Comparison of ENCODE assay signal across 8 cellular contexts in genomic region chr1:172778461-172779455, GRCh38.
A peak's percentile ranks its signal among the peaks of the same experiment; 100 is the strongest.
DNase-seq lines count a peak whose midpoint lies in the region; ATAC-seq lines count a peak whose summit lies in the region.

No MANE protein-coding gene starts in this region.

- no peak for DNase-seq in activated T-cell treated with anti-CD3 and anti-CD28 coated beads, Interleukin-2, amount 50 U/mL, for 72 hours
- no peak for DNase-seq in activated T-cell treated with anti-CD3 and anti-CD28 coated beads, Interleukin-2, amount 50 U/mL, for 48 hours
- peak; percentile 10 for DNase-seq in adipocyte (ENCODE audit: low read depth)
- DNase-seq in cortex of kidney (lab: John Stamatoyannopoulos, UW) = no peak
- DNase-seq in MG63 = no peak
- no peak for DNase-seq in GM03348 (ENCODE audit: low spot score)

- H3K4me3 ChIP-seq in adipocyte (ENCODE audit: low read length) (no peak overlapping the region), MG63 (no peak overlapping the region)

- H3K27me3 ChIP-seq in adipocyte (replicated peaks; ENCODE audit: control insufficient read depth, insufficient read depth, low read length) (no peaks in the 10 kb centered on the region), MG63 (no peaks in the 10 kb centered on the region)

- no peaks in the 10 kb centered on the region for H3K36me3 ChIP-seq in adipocyte (ENCODE audit: control insufficient read depth, insufficient read depth, low read length, severe bottlenecking)
- no peaks in the 10 kb centered on the region for H3K36me3 ChIP-seq in MG63

- peak overlapping the region in 1 of 2 donors; percentile 61 for H3K4me3 Mint-ChIP-seq in activated T-cell treated with anti-CD3 and anti-CD28 coated beads, Interleukin-2, amount 50 U/mL, for 72 hours
- H3K4me3 Mint-ChIP-seq in stimulated activated naive CD8-positive, alpha-beta T cell treated with anti-CD3 and anti-CD28 coated beads, Interleukin-15, Interleukin-2, amounts not matched to agents 100 ng/mL and 50 ng/mL, for 24 hours = peak overlapping the region; percentile 27

- H3K36me3 Mint-ChIP-seq in activated T-cell treated with anti-CD3 and anti-CD28 coated beads, Interleukin-2, amount 50 U/mL, for 72 hours (ENCODE audit: insufficient read depth in 2 of 2) = peaks cover 3 to 8% of the 10 kb centered on the region in 2 donors
- H3K36me3 Mint-ChIP-seq in stimulated activated naive CD8-positive, alpha-beta T cell treated with anti-CD3 and anti-CD28 coated beads, Interleukin-15, Interleukin-2, amounts not matched to agents 100 ng/mL and 50 ng/mL, for 24 hours (ENCODE audit: low read depth) = no peaks in the 10 kb centered on the region

- peaks cover 21% of the 10 kb centered on the region for H3K27me3 Mint-ChIP-seq in activated T-cell treated with anti-CD3 and anti-CD28 coated beads, Interleukin-2, amount 50 U/mL, for 72 hours (ENCODE audit: low read depth)
- H3K27me3 Mint-ChIP-seq in stimulated activated naive CD8-positive, alpha-beta T cell treated with anti-CD3 and anti-CD28 coated beads, Interleukin-15, Interleukin-2, amounts not matched to agents 100 ng/mL and 50 ng/mL, for 24 hours = no peaks in the 10 kb centered on the region

- H3K4me1 Mint-ChIP-seq in activated T-cell treated with anti-CD3 and anti-CD28 coated beads, Interleukin-2, amount 50 U/mL, for 72 hours (ENCODE audit: low read depth) = peaks cover 16% of the 10 kb centered on the region
- peaks cover 41% of the 10 kb centered on the region for H3K4me1 Mint-ChIP-seq in stimulated activated naive CD8-positive, alpha-beta T cell treated with anti-CD3 and anti-CD28 coated beads, Interleukin-15, Interleukin-2, amounts not matched to agents 100 ng/mL and 50 ng/mL, for 24 hours (ENCODE audit: low read depth)

- H3K27ac Mint-ChIP-seq in activated T-cell treated with anti-CD3 and anti-CD28 coated beads, Interleukin-2, amount 50 U/mL, for 72 hours = peak overlapping the region; percentile 74
- peak overlapping the region; percentile 19 for H3K27ac Mint-ChIP-seq in stimulated activated naive CD8-positive, alpha-beta T cell treated with anti-CD3 and anti-CD28 coated beads, Interleukin-15, Interleukin-2, amounts not matched to agents 100 ng/mL and 50 ng/mL, for 24 hours

- ATAC-seq in activated T-cell treated with anti-CD3 and anti-CD28 coated beads, Interleukin-2, amount 50 U/mL, for 72 hours (replicated peaks in 1 of 2) = peak; percentile 86 to 87
- ATAC-seq in HG03159 (IDR thresholded peaks at IDR 0.05; ENCODE audit: unreplicated experiment) = peak; percentile 63

- H3K9me3 Mint-ChIP-seq in activated T-cell treated with anti-CD3 and anti-CD28 coated beads, Interleukin-2, amount 50 U/mL, for 72 hours = peaks cover 5 to 7% of the 10 kb centered on the region in 2 donors
- peaks cover 6% of the 10 kb centered on the region for H3K9me3 Mint-ChIP-seq in stimulated activated naive CD8-positive, alpha-beta T cell treated with anti-CD3 and anti-CD28 coated beads, Interleukin-15, Interleukin-2, amounts not matched to agents 100 ng/mL and 50 ng/mL, for 24 hours

- no peak overlapping the region for H3K9ac ChIP-seq in adipocyte (ENCODE audit: low read length)

- peaks cover 14% of the 10 kb centered on the region for H3K9me3 ChIP-seq in adipocyte (ENCODE audit: control insufficient read depth, low read length)
- peaks cover 8% of the 10 kb centered on the region for H3K9me3 ChIP-seq in MG63

- H3K4me1 ChIP-seq in adipocyte (ENCODE audit: control insufficient read depth, insufficient read depth, low read length) = peaks cover 26% of the 10 kb centered on the region
